2 cellular contexts compared by ENCODE assay signal in genomic region chrX:120251471-120252011, GRCh38.
TF ChIP-seq lines count a peak whose summit lies in the region.

No MANE protein-coding gene starts in this region.

TF ChIP-seq in HCT116, 20 proteins besides CTCF, POLR2A, EP300 and RAD21:
- TF ChIP-seq MAX (IDR thresholded peaks at IDR 0.05) (peak; percentile 47; the same call in 1 of the 2 replicates), CBX3 (IDR thresholded peaks at IDR 0.05; ENCODE audit: low read depth) (no peak), TCF7L2 (IDR thresholded peaks at IDR 0.05; ENCODE audit: borderline replicate concordance, extremely low read depth, insufficient read depth, insufficient read length) (peak; percentile 57), FOSL1 (IDR thresholded peaks at IDR 0.05; ENCODE audit: low read depth) (no peak)
TF ChIP-seq in HCT116: peak in this region for 2.

TF ChIP-seq in K562, 482 proteins besides CTCF, POLR2A, EP300 and RAD21 (continues in another document):
- TF ChIP-seq OTX1 (CRISPR knock-in tag; IDR thresholded peaks at IDR 0.05) (no peak), LEF1 (IDR thresholded peaks at IDR 0.05) (no peak), ZEB2 (IDR thresholded peaks at IDR 0.05) (no peak), ZNF695 (CRISPR knock-in tag; IDR thresholded peaks at IDR 0.05) (no peak), NR2C2 (CRISPR knock-in tag; IDR thresholded peaks at IDR 0.05) (no peak), NR2C2 (tag; IDR thresholded peaks at IDR 0.05) (0 out of 2 replicates have a peak, but pooled peaks have one; percentile 45), PRMT5 (CRISPR knock-in tag; IDR thresholded peaks at IDR 0.05) (no peak), KDM2B (CRISPR knock-in tag; IDR thresholded peaks at IDR 0.05) (no peak), SMAD4 (CRISPR knock-in tag; conservative IDR thresholded peaks at IDR 0.05) (no peak), TBP (optimal IDR thresholded peaks at IDR 0.05; ENCODE audit: low read depth, low read length) (no peak), TFAM (CRISPR knock-in tag; conservative IDR thresholded peaks at IDR 0.05) (no peak), ZBTB7A (IDR thresholded peaks at IDR 0.05; ENCODE audit: borderline replicate concordance, control insufficient read depth, low read depth, low read length) (no peak; the same call in 1 of the 2 replicates), ARHGAP35 (IDR thresholded peaks at IDR 0.05; ENCODE audit: partially characterized antibody) (no peak), ZBTB33 (CRISPR knock-in tag; IDR thresholded peaks at IDR 0.05) (no peak), AFF4 (CRISPR knock-in tag; IDR thresholded peaks at IDR 0.05) (no peak), E2F1 (CRISPR knock-in tag; IDR thresholded peaks at IDR 0.05) (no peak), KAT7 (CRISPR knock-in tag; IDR thresholded peaks at IDR 0.05; ENCODE audit: borderline replicate concordance) (no peak), CUX1 (CRISPR knock-in tag; IDR thresholded peaks at IDR 0.05) (no peak), SP1 (CRISPR knock-in tag; IDR thresholded peaks at IDR 0.05) (no peak), ZNF79 (CRISPR knock-in tag; IDR thresholded peaks at IDR 0.05; ENCODE audit: low read depth) (no peak), PRDM10 (IDR thresholded peaks at IDR 0.05; ENCODE audit: partially characterized antibody) (peak; percentile 46), MLX (CRISPR knock-in tag; conservative IDR thresholded peaks at IDR 0.05) (no peak), SMARCC2 (IDR thresholded peaks at IDR 0.05; ENCODE audit: low read depth) (no peak), SRF (CRISPR knock-in tag; IDR thresholded peaks at IDR 0.05) (no peak), ZNF740 (CRISPR knock-in tag; IDR thresholded peaks at IDR 0.05) (no peak), ZNF740 (tag; IDR thresholded peaks at IDR 0.05) (0 out of 4 replicates have a peak, but pooled peaks of 1 of the 2 experiments have one; percentile 7), ZNF395 (CRISPR knock-in tag; IDR thresholded peaks at IDR 0.05) (no peak), ARID4B (CRISPR knock-in tag; IDR thresholded peaks at IDR 0.05) (no peak), KLF1 (tag; IDR thresholded peaks at IDR 0.05) (no peak)
